12 cellular contexts compared by ENCODE assay signal in genomic region chr6:32840604-32841246, GRCh38. TPM values are rescaled to one million over a fixed set of nuclear protein-coding genes. Genes with fewer than 3 reads are reported as not detected.
A peak's percentile ranks its signal among the peaks of the same experiment; 100 is the strongest.
DNase-seq lines count a peak whose midpoint lies in the region; ATAC-seq and TF ChIP-seq lines count a peak whose summit lies in the region.
"Had no signal": no experiment of that assay in that cellular context is flagged by ENCODE, and none has a peak within 500 bp of the region (broad histone marks: within the 10 kb centered on the region; RNA-seq: fewer than 3 reads in every experiment).

No MANE protein-coding gene starts in this region.

- peaks cover 0 to 34% (median 0%) of the 10 kb centered on the region in 3 donors for H3K36me3 ChIP-seq in tibial nerve
- H3K36me3 ChIP-seq: colonic mucosa had no signal

- DNase-seq in CD14-positive monocyte (ENCODE audit: low spot score) (no peak), GM13977 (ENCODE audit: low spot score) (peak; percentile 57), naive B cell (peak; percentile 15), tibial nerve (ENCODE audit: low spot score in 2 of 2) (no peak), KG1 (lab: John Stamatoyannopoulos, UW) (no peak), NCI-H510A treated with DMSO at 0.1 percent for 48 hours (lab: John Stamatoyannopoulos, UW) (no peak)
- peak; percentile 87 for DNase-seq in activated CD8-positive, alpha-beta memory T cell treated with anti-CD3 and anti-CD28 coated beads, Interleukin-2, amount 10 ng/mL, durations not matched to agents 7 days and 5 days
- DNase-seq: colonic mucosa, IMR-90, NCI-H2081 treated with DMSO at 0.1 percent for 48 hours had no signal

- H3K4me3 Mint-ChIP-seq in CD14-positive monocyte (no peak overlapping the region), naive B cell (peak overlapping the region; percentile 16 to 99 (median 84))
- H3K4me3 Mint-ChIP-seq in activated CD8-positive, alpha-beta memory T cell treated with anti-CD3 and anti-CD28 coated beads, Interleukin-2, amount 10 ng/mL, durations not matched to agents 7 days and 5 days = peak overlapping the region; percentile 86

- H3K36me3 Mint-ChIP-seq in CD14-positive monocyte (peaks cover 52 to 57% of the 10 kb centered on the region in 2 donors), naive B cell (peaks cover 37 to 55% of the 10 kb centered on the region in 2 donors)
- peaks cover 71% of the 10 kb centered on the region for H3K36me3 Mint-ChIP-seq in activated CD8-positive, alpha-beta memory T cell treated with anti-CD3 and anti-CD28 coated beads, Interleukin-2, amount 10 ng/mL, durations not matched to agents 7 days and 5 days

- H3K9me3 Mint-ChIP-seq in CD14-positive monocyte (no peaks in the 10 kb centered on the region), naive B cell (no peaks in the 10 kb centered on the region)
- H3K9me3 Mint-ChIP-seq in activated CD8-positive, alpha-beta memory T cell treated with anti-CD3 and anti-CD28 coated beads, Interleukin-2, amount 10 ng/mL, durations not matched to agents 7 days and 5 days (ENCODE audit: low read depth) = no peaks in the 10 kb centered on the region

- TF ChIP-seq EP300 in tibial nerve (IDR thresholded peaks at IDR 0.05) = no peak

- CTCF ChIA-PET in activated CD8-positive, alpha-beta memory T cell treated with anti-CD3 and anti-CD28 coated beads, Interleukin-2, amount 10 ng/mL, durations not matched to agents 7 days and 5 days (lab: Charles Lee) = interaction anchor here (0.9 to 11.5 kb wide), 7 partner anchors 10 to 143 kb away, joined by 3 to 318 read pairs (median 17); partner anchors contain the start of genes BRD2, PSMB9 and TAP1

- 82 to 91% methylated on average over 9 of the region's 9 CpGs for WGBS in tibial nerve, 2 donors

- no peaks in the 10 kb centered on the region for H3K9me3 ChIP-seq in tibial nerve
- H3K9me3 ChIP-seq: colonic mucosa had no signal

- H3K4me3 ChIP-seq in tibial nerve = no peak overlapping the region
- H3K4me3 ChIP-seq: colonic mucosa had no signal

- H3K27ac Mint-ChIP-seq in CD14-positive monocyte = peak overlapping the region in 4 of 7 donors; percentile 26 to 83 (median 70)
- H3K27ac Mint-ChIP-seq in activated CD8-positive, alpha-beta memory T cell treated with anti-CD3 and anti-CD28 coated beads, Interleukin-2, amount 10 ng/mL, durations not matched to agents 7 days and 5 days = peak overlapping the region; percentile 95
- peak overlapping the region; percentile 80 to 100 (median 90) for H3K27ac Mint-ChIP-seq in naive B cell

- in situ Hi-C loops in GM13977 (cut with MboI; ENCODE audit: low pct_unique_long_range_greater_than_20kb, low sequenced_read_pairs, unreplicated experiment) = no loop called here

- TF ChIP-seq CTCF in CD14-positive monocyte (IDR thresholded peaks at IDR 0.05) (no peak), GM13977 (IDR thresholded peaks at IDR 0.05; ENCODE audit: extremely low read depth, insufficient read depth, missing control alignments) (no peak), tibial nerve (IDR thresholded peaks at IDR 0.05) (no peak)

- H3K4me1 Mint-ChIP-seq in CD14-positive monocyte (peaks cover 60% of the 10 kb centered on the region), naive B cell (peaks cover 72 to 76% (median 74%) of the 10 kb centered on the region in 3 donors)
- H3K4me1 Mint-ChIP-seq in activated CD8-positive, alpha-beta memory T cell treated with anti-CD3 and anti-CD28 coated beads, Interleukin-2, amount 10 ng/mL, durations not matched to agents 7 days and 5 days = peaks cover 58% of the 10 kb centered on the region

- ATAC-seq in activated CD8-positive, alpha-beta memory T cell treated with anti-CD3 and anti-CD28 coated beads, Interleukin-2, amount 10 ng/mL, durations not matched to agents 7 days and 5 days = peak; percentile 3
- ATAC-seq in naive B cell (ENCODE audit: low read depth in 2 of 2) (no peak), GM21360 (IDR thresholded peaks at IDR 0.05; ENCODE audit: unreplicated experiment) (no peak)
- ATAC-seq: Panc1 had no signal

- no peaks in the 10 kb centered on the region for H3K27me3 ChIP-seq in tibial nerve
- H3K27me3 ChIP-seq: colonic mucosa had no signal

- TF ChIP-seq POLR2A in tibial nerve (IDR thresholded peaks at IDR 0.05) = no peak

- intact Hi-C loops in CD14-positive monocyte (cut with micrococcal nuclease) = loop anchor here (2.0 to 5.0 kb wide), 2 partner anchors 14 to 132 kb away; partner anchors contain the start of gene PSMB9 (in 1 of the 2)

- H3K27me3 Mint-ChIP-seq in CD14-positive monocyte (ENCODE audit: low read depth in 3 of 3) = peaks cover 0 to 6% (median 0%) of the 10 kb centered on the region in 3 donors
- no peaks in the 10 kb centered on the region for H3K27me3 Mint-ChIP-seq in activated CD8-positive, alpha-beta memory T cell treated with anti-CD3 and anti-CD28 coated beads, Interleukin-2, amount 10 ng/mL, durations not matched to agents 7 days and 5 days
- H3K27me3 Mint-ChIP-seq in naive B cell = no peaks in the 10 kb centered on the region

- H3K4me1 ChIP-seq in tibial nerve = peaks cover 0 to 47% (median 25%) of the 10 kb centered on the region in 4 donors

- H3K27ac ChIP-seq in tibial nerve = peak overlapping the region in 1 of 4 donors; percentile 40
- H3K27ac ChIP-seq: colonic mucosa had no signal

RNA-seq across cellular contexts. Expression of gene TAP2, which starts 2.2 kb away (rescaled TPM):
- 10 to 100 TPM; 12.6 to 25.9 TPM for polyA plus RNA-seq in CD14-positive monocyte
- 100 to 1,000 TPM; 242 to 258 TPM for total RNA-seq in activated CD8-positive, alpha-beta memory T cell treated with anti-CD3 and anti-CD28 coated beads, Interleukin-2, amount 10 ng/mL, durations not matched to agents 7 days and 5 days
- polyA plus RNA-seq in naive B cell (ENCODE audit: low read depth in 6 of 6) = 10 to 100 TPM; 18.2 to 33.0 (median 25.4) TPM
- total RNA-seq in tibial nerve = 10 to 100 TPM; 14.1 to 21.9 (median 19.8) TPM

RNA-seq across cellular contexts. Expression of gene PSMB8, which starts 3.1 kb away (rescaled TPM):
- polyA plus RNA-seq in CD14-positive monocyte (100 to 1,000 TPM; 487 to 534 TPM), naive B cell (ENCODE audit: low read depth in 6 of 6) (100 to 1,000 TPM; 297 to 462 (median 380) TPM)
- total RNA-seq in activated CD8-positive, alpha-beta memory T cell treated with anti-CD3 and anti-CD28 coated beads, Interleukin-2, amount 10 ng/mL, durations not matched to agents 7 days and 5 days = 100 to 1,000 TPM; 461 to 464 TPM
- total RNA-seq in tibial nerve = 10 to 100 TPM; 16.3 to 39.0 (median 28.4) TPM

RNA-seq across cellular contexts. Expression of gene TAP1, which starts 12.8 kb away (rescaled TPM):
- polyA plus RNA-seq in CD14-positive monocyte (100 to 1,000 TPM; 204 to 221 TPM), naive B cell (ENCODE audit: low read depth in 6 of 6) (100 to 1,000 TPM; 106 to 215 (median 145) TPM)
- total RNA-seq in activated CD8-positive, alpha-beta memory T cell treated with anti-CD3 and anti-CD28 coated beads, Interleukin-2, amount 10 ng/mL, durations not matched to agents 7 days and 5 days = 100 to 1,000 TPM; 407 to 417 TPM
- total RNA-seq in tibial nerve = 10 to 100 TPM; 27.2 to 45.9 (median 34.4) TPM

RNA-seq across cellular contexts. Expression of gene PSMB9, which starts 13.3 kb away (rescaled TPM):
- polyA plus RNA-seq in CD14-positive monocyte = 100 to 1,000 TPM; 350 to 405 TPM
- 100 to 1,000 TPM; 402 to 473 TPM for total RNA-seq in activated CD8-positive, alpha-beta memory T cell treated with anti-CD3 and anti-CD28 coated beads, Interleukin-2, amount 10 ng/mL, durations not matched to agents 7 days and 5 days
- polyA plus RNA-seq in naive B cell (ENCODE audit: low read depth in 6 of 6) = 100 to 1,000 TPM; 347 to 677 (median 445) TPM
- 10 to 100 TPM; 18.4 to 34.3 (median 20.0) TPM for total RNA-seq in tibial nerve

RNA-seq across cellular contexts. Expression of gene HLA-DOB, which starts 23.9 kb away (rescaled TPM):
- polyA plus RNA-seq in CD14-positive monocyte (under 1 TPM; 0.25 to 0.64 TPM), naive B cell (ENCODE audit: low read depth in 6 of 6) (1,000 to 10,000 TPM in 1 of 6 donors, 100 to 1,000 TPM in 5; 669 to 1,199 (median 837) TPM)
- 1 to 10 TPM; 2.7 to 3.9 TPM for total RNA-seq in activated CD8-positive, alpha-beta memory T cell treated with anti-CD3 and anti-CD28 coated beads, Interleukin-2, amount 10 ng/mL, durations not matched to agents 7 days and 5 days
- 1 to 10 TPM in 2 of 4 donors, not detected in 2; 2.1 to 3.5 TPM for total RNA-seq in tibial nerve

Comparison
In these comparisons a context has a peak if more than half of its experiments do, and no peak if none do; other contexts are left out.
1. DNase-seq: peak in GM13977 (single experiment), activated CD8-positive, alpha-beta memory T cell treated with anti-CD3 and anti-CD28 coated beads, Interleukin-2, amount 10 ng/mL, durations not matched to agents 7 days and 5 days (single experiment) and naive B cell (single experiment); none in CD14-positive monocyte (single experiment), tibial nerve (0 of 2), KG1 (single experiment) and NCI-H510A treated with DMSO at 0.1 percent for 48 hours (single experiment).
2. H3K4me3 Mint-ChIP-seq: peak in activated CD8-positive, alpha-beta memory T cell treated with anti-CD3 and anti-CD28 coated beads, Interleukin-2, amount 10 ng/mL, durations not matched to agents 7 days and 5 days (single experiment) and naive B cell (8 of 8); none in CD14-positive monocyte (0 of 2).
3. RNA of gene TAP2, which starts 2.2 kb away (total RNA-seq): 242 to 258 TPM in activated CD8-positive, alpha-beta memory T cell treated with anti-CD3 and anti-CD28 coated beads, Interleukin-2, amount 10 ng/mL, durations not matched to agents 7 days and 5 days; 14.1 to 21.9 TPM in tibial nerve; every median in the first group is over 10 times any median in the second.
4. RNA of gene PSMB8, which starts 3.1 kb away (total RNA-seq): 461 to 464 TPM in activated CD8-positive, alpha-beta memory T cell treated with anti-CD3 and anti-CD28 coated beads, Interleukin-2, amount 10 ng/mL, durations not matched to agents 7 days and 5 days; 16.3 to 39.0 TPM in tibial nerve; every median in the first group is over 10 times any median in the second.
5. RNA of gene TAP1, which starts 12.8 kb away (total RNA-seq): 407 to 417 TPM in activated CD8-positive, alpha-beta memory T cell treated with anti-CD3 and anti-CD28 coated beads, Interleukin-2, amount 10 ng/mL, durations not matched to agents 7 days and 5 days; 27.2 to 45.9 TPM in tibial nerve; every median in the first group is over 4 times any median in the second.
6. Peak in every context shown above with its lines, with median percentiles within 50 percentile points of each other: H3K27ac Mint-ChIP-seq.